10 cellular contexts compared by ENCODE assay signal in genomic region chr22:36367066-36367465, GRCh38. TPM values are rescaled to one million over a fixed set of nuclear protein-coding genes. Genes with fewer than 3 reads are reported as not detected.
DNase-seq lines count a peak whose midpoint lies in the region; ATAC-seq and TF ChIP-seq lines count a peak whose summit lies in the region.
"Had no signal": no experiment of that assay in that cellular context is flagged by ENCODE, and none has a peak within 500 bp of the region (broad histone marks: within the 10 kb centered on the region; RNA-seq: fewer than 3 reads in every experiment).

No MANE protein-coding gene starts in this region.

- POLR2A ChIA-PET in CD4-positive, alpha-beta T cell (lab: Charles Lee), result interaction anchor here (44.0 to 49.5 kb wide), 2 partner anchors 1 to 12 kb away, joined by 1847 read pairs; partner anchors contain the start of gene MYH9
- POLR2A ChIA-PET in activated B cell treated with CpG ODN at 0.5 μM for 24 hours (lab: Charles Lee), result interaction anchor here (0.9 to 1.3 kb wide), 3 partner anchors 10 to 35 kb away, joined by 3 to 5 read pairs (median 3); no protein-coding TSS in a partner anchor

- H3K9ac ChIP-seq in parathyroid adenoma, result no peak overlapping the region

- no peak overlapping the region for H3K4me3 ChIP-seq in parathyroid adenoma (ENCODE audit: low read depth, low read length)

- H3K27me3 Mint-ChIP-seq in CD4-positive, alpha-beta T cell, result no peaks in the 10 kb centered on the region
- H3K27me3 Mint-ChIP-seq in activated B cell treated with CpG ODN at 0.5 μM for 24 hours, result no peaks in the 10 kb centered on the region

- peaks cover 98% of the 10 kb centered on the region for H3K4me1 Mint-ChIP-seq in CD4-positive, alpha-beta T cell (ENCODE audit: low read depth)
- H3K4me1 Mint-ChIP-seq in activated B cell treated with CpG ODN at 0.5 μM for 24 hours, result peaks cover 97% of the 10 kb centered on the region

- H3K9me3 ChIP-seq in CD4-positive, alpha-beta T cell (ENCODE audit: control insufficient read depth, low read length), result no peaks in the 10 kb centered on the region
- no peaks in the 10 kb centered on the region for H3K9me3 ChIP-seq in parathyroid adenoma (ENCODE audit: control insufficient read depth, low read length)

- no peak for ATAC-seq in CD4-positive, alpha-beta T cell (ENCODE audit: poor library complexity)
- ATAC-seq in activated B cell treated with CpG ODN at 0.5 μM for 24 hours (ENCODE audit: low read depth) (no peak), foreskin keratinocyte (no peak), HG02588 (IDR thresholded peaks at IDR 0.05; ENCODE audit: unreplicated experiment) (no peak)

- H3K36me3 Mint-ChIP-seq in CD4-positive, alpha-beta T cell (ENCODE audit: low read depth), result peaks cover 83% of the 10 kb centered on the region
- peaks cover 55% of the 10 kb centered on the region for H3K36me3 Mint-ChIP-seq in activated B cell treated with CpG ODN at 0.5 μM for 24 hours (ENCODE audit: low read depth)

- DNase-seq in CD4-positive, alpha-beta T cell, result no peak
- DNase-seq in activated B cell treated with CpG ODN at 0.5 μM for 24 hours, result no peak
- no peak for DNase-seq in foreskin keratinocyte
- no peak for DNase-seq in AG08395 (ENCODE audit: low spot score)
- DNase-seq in stimulated activated naive CD4-positive, alpha-beta T cell treated with Interleukin-2 at 50 U/mL for 16 hours (lab: John Stamatoyannopoulos, UW), result no peak
- DNase-seq in islet precursor cell, result no peak
- DNase-seq: NCI-H446 had no signal

- H3K27me3 ChIP-seq in CD4-positive, alpha-beta T cell (ENCODE audit: control insufficient read depth, insufficient read depth, low read length), result no peaks in the 10 kb centered on the region
- H3K27me3 ChIP-seq in foreskin keratinocyte (no peaks in the 10 kb centered on the region), parathyroid adenoma (ENCODE audit: control insufficient read depth, insufficient read depth, low read length) (no peaks in the 10 kb centered on the region)

- H3K9me3 Mint-ChIP-seq in CD4-positive, alpha-beta T cell, result no peaks in the 10 kb centered on the region
- H3K9me3 Mint-ChIP-seq in activated B cell treated with CpG ODN at 0.5 μM for 24 hours, result no peaks in the 10 kb centered on the region

- H3K79me2 ChIP-seq in parathyroid adenoma, result peaks cover 36% of the 10 kb centered on the region

- peak overlapping the region; percentile 91 for H3K27ac ChIP-seq in CD4-positive, alpha-beta T cell (ENCODE audit: low read depth, low read length)
- H3K27ac ChIP-seq in foreskin keratinocyte (peak overlapping the region; percentile 80), parathyroid adenoma (no peak overlapping the region)
- H3K27ac ChIP-seq: HL-60 had no signal

- intact Hi-C loops in CD4-positive, alpha-beta T cell (cut with DNase I, micrococcal nuclease), result loop anchor here in 1 of 2 experiments (5.0 kb wide), 1 partner anchor 35 kb away; no protein-coding TSS in a partner anchor
- intact Hi-C loops in activated B cell treated with CpG ODN at 0.5 μM for 24 hours (cut with micrococcal nuclease), result no loop called here

- peaks cover 90% of the 10 kb centered on the region for H3K4me1 ChIP-seq in foreskin keratinocyte
- H3K4me1 ChIP-seq in parathyroid adenoma, result peaks cover 62% of the 10 kb centered on the region

- no peaks in the 10 kb centered on the region for H3K36me3 ChIP-seq in parathyroid adenoma (ENCODE audit: control insufficient read depth, insufficient read depth, low read length)

- no peak overlapping the region for H2AFZ ChIP-seq in parathyroid adenoma

- H3K4me2 ChIP-seq in parathyroid adenoma (ENCODE audit: low read length), result peak overlapping the region; percentile 16

- H3K27ac Mint-ChIP-seq in CD4-positive, alpha-beta T cell, result peak overlapping the region; percentile 93
- peak overlapping the region; percentile 24 for H3K27ac Mint-ChIP-seq in activated B cell treated with CpG ODN at 0.5 μM for 24 hours

- no peak for TF ChIP-seq CTCF in CD4-positive, alpha-beta T cell (IDR thresholded peaks at IDR 0.05)
- no peak for TF ChIP-seq CTCF in activated B cell treated with CpG ODN at 0.5 μM for 24 hours (IDR thresholded peaks at IDR 0.05)
- TF ChIP-seq CTCF in foreskin keratinocyte (conservative IDR thresholded peaks at IDR 0.05), result no peak
- TF ChIP-seq CTCF in parathyroid adenoma (IDR thresholded peaks at IDR 0.05), result no peak

- CTCF ChIA-PET in CD4-positive, alpha-beta T cell (lab: Charles Lee), result no interaction called here
- CTCF ChIA-PET in activated B cell treated with CpG ODN at 0.5 μM for 24 hours (lab: Charles Lee), result interaction anchor here (1.3 kb wide), 2 partner anchors 15 to 32 kb away, joined by 3 read pairs; no protein-coding TSS in a partner anchor

- peak overlapping the region; percentile 65 for H3K4me3 Mint-ChIP-seq in CD4-positive, alpha-beta T cell
- no peak overlapping the region for H3K4me3 Mint-ChIP-seq in activated B cell treated with CpG ODN at 0.5 μM for 24 hours

RNA-seq across cellular contexts. Expression of gene MYH9, which starts 20.7 kb away (rescaled TPM):
- total RNA-seq in CD4-positive, alpha-beta T cell, result 100 to 1,000 TPM; 901 to 925 TPM
- total RNA-seq in activated B cell treated with CpG ODN at 0.5 μM for 24 hours (714 and 755 TPM in 2 replicates), foreskin keratinocyte (926 and 995 TPM in 2 replicates)
- polyA plus RNA-seq in foreskin keratinocyte, result 295 and 315 TPM in 2 replicates
